Comparison of ENCODE assay signal across 8 cellular contexts in the genomic region with DNA sequence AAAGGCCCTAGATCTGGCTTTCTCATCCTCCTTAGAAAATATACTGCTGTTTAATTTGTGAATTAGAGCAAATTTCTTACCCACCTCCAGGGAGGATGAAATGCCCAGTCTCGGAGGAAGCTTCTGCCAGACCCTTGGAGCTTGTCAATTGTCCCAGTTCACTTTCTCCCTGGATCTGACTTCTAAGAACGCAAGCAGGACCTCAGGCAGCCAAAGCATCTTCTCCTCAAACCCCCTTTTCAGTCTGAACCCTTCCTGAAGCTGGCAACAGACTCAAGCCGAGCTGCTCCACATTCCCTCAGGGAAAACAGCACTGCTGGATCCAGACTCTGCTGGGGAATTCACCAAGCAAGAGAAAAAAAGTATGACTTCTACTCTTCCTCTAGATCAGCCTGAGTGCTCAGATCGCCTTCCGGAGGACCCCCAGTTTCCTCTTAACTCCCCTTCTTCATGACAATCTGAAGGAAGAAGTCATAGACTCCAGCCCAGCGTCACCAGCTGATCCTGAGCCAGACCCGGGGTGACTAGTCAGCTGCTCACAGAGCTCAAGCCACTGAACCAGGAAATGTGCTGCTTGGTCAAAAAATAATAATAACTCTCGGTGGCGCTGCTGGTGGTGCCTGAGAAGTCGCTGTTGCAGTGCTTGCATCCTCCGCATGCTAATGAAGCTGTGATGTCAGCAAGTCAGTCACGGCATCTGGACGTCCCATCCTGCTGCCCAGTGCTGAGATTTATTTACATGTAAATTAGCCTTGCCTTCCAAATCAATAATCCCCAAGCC. TPM values are rescaled to one million over a fixed set of nuclear protein-coding genes. Genes with fewer than 3 reads are reported as not detected.
DNase-seq lines count a peak whose midpoint lies in the region; ATAC-seq and TF ChIP-seq lines count a peak whose summit lies in the region.

A gene with protein sequence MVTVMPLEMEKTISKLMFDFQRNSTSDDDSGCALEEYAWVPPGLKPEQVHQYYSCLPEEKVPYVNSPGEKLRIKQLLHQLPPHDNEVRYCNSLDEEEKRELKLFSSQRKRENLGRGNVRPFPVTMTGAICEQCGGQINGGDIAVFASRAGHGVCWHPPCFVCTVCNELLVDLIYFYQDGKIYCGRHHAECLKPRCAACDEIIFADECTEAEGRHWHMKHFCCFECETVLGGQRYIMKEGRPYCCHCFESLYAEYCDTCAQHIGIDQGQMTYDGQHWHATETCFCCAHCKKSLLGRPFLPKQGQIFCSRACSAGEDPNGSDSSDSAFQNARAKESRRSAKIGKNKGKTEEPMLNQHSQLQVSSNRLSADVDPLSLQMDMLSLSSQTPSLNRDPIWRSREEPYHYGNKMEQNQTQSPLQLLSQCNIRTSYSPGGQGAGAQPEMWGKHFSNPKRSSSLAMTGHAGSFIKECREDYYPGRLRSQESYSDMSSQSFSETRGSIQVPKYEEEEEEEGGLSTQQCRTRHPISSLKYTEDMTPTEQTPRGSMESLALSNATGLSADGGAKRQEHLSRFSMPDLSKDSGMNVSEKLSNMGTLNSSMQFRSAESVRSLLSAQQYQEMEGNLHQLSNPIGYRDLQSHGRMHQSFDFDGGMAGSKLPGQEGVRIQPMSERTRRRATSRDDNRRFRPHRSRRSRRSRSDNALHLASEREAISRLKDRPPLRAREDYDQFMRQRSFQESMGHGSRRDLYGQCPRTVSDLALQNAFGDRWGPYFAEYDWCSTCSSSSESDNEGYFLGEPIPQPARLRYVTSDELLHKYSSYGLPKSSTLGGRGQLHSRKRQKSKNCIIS (minus strand): TSS at position 641 of the 781 bp plus-strand sequence. CDS start 26,539 bp downstream, outside the sequence.

- peak within 1 kb of the TSS; percentile 80 for H3K4me2 ChIP-seq in OCI-LY3 (ENCODE audit: low read length)

- intact Hi-C loops in upper lobe of right lung (cut with DNase I), result no loop called here

- CTCF ChIA-PET in HEK293 (lab: Yijun Ruan, JAX), result interaction anchor here (1.0 to 1.1 kb wide), 2 partner anchors 9 to 19 kb away, joined by 3 read pairs; no protein-coding TSS in a partner anchor

- WGBS in esophagus, 2 donors, result 12 to 22% methylated on average over 13 of the region's 13 CpGs

- H3K36me3 ChIP-seq in HEK293 (ENCODE audit: control insufficient read depth in 2 of 2, insufficient read depth in 1 of 2, low read length in 2 of 2) (no peaks in the 10 kb centered on the region), OCI-LY3 (replicated peaks; ENCODE audit: low read depth, low read length) (no peaks in the 10 kb centered on the region), esophagus (ENCODE audit: control insufficient read depth in 2 of 2, insufficient read depth in 2 of 2, low read length in 1 of 2) (no peaks in the 10 kb centered on the region), upper lobe of right lung (no peaks in the 10 kb centered on the region)

- H3K79me2 ChIP-seq in OCI-LY3 (ENCODE audit: low read length), result no peaks in the 10 kb centered on the region

- H3K4me3 ChIP-seq in HEK293 (ENCODE audit: low read depth, low read length) (no peak within 1 kb of the TSS), OCI-LY3 (ENCODE audit: low read length) (peak within 1 kb of the TSS; percentile 74), esophagus (ENCODE audit: low read depth in 1 of 2, low read length in 2 of 2) (peak within 1 kb of the TSS in 1 of 2 donors; percentile 21), upper lobe of right lung (peak within 1 kb of the TSS; percentile 12)

- TF ChIP-seq CTCF in GM10266 (IDR thresholded peaks at IDR 0.05; ENCODE audit: control insufficient read depth, insufficient read depth, low read depth, missing control alignments), result no peak
- no peak for TF ChIP-seq CTCF in HEK293 (tag by site-specific recombination; IDR thresholded peaks at IDR 0.05)
- peak; percentile 25; the same call in 1 of the 2 replicates for TF ChIP-seq CTCF in OCI-LY3 (IDR thresholded peaks at IDR 0.05; ENCODE audit: low read depth, low read length)
- TF ChIP-seq CTCF in mesothelial cell of epicardium (IDR thresholded peaks at IDR 0.05; ENCODE audit: unreplicated experiment), result no peak
- TF ChIP-seq CTCF in upper lobe of right lung (IDR thresholded peaks at IDR 0.05), result peak; percentile 28

- no peaks in the 10 kb centered on the region for H3K36me3 Mint-ChIP-seq in mesothelial cell of epicardium

- H3K9ac ChIP-seq in OCI-LY3 (ENCODE audit: low read length), result peak within 1 kb of the TSS; percentile 36

- H3K4me1 ChIP-seq in HEK293 (ENCODE audit: control insufficient read depth, insufficient read depth, low read length) (no peaks in the 10 kb centered on the region; the same call in 1 of the 2 replicates), OCI-LY3 (ENCODE audit: low read length) (peaks cover 13% of the 10 kb centered on the region; the same call in 1 of the 2 replicates), esophagus (ENCODE audit: control insufficient read depth in 2 of 2, insufficient read depth in 2 of 2, low read length in 1 of 2) (peaks cover 2 to 5% of the 10 kb centered on the region in 2 donors), upper lobe of right lung (peaks cover 24% of the 10 kb centered on the region)

- H3K27ac ChIP-seq in HEK293 (ENCODE audit: extremely low read depth, low read depth, low read length) (no peak within 1 kb of the TSS), OCI-LY3 (ENCODE audit: low read length) (no peak within 1 kb of the TSS), esophagus (ENCODE audit: low read depth in 2 of 2, low read length in 1 of 2) (peak within 1 kb of the TSS; percentile 68 to 75), upper lobe of right lung (peak within 1 kb of the TSS; percentile 61)

- H3K27me3 Mint-ChIP-seq in mesothelial cell of epicardium (ENCODE audit: low read depth), result no peaks in the 10 kb centered on the region

- H3K27ac Mint-ChIP-seq in mesothelial cell of epicardium, result peak within 1 kb of the TSS; percentile 87

- no peaks in the 10 kb centered on the region for H3K9me3 Mint-ChIP-seq in mesothelial cell of epicardium

- peaks cover 46% of the 10 kb centered on the region for H3K4me1 Mint-ChIP-seq in mesothelial cell of epicardium

- DNase-seq in GM10266 (ENCODE audit: extremely low spot score) (peak; percentile 6), mesothelial cell of epicardium (ENCODE audit: low spot score in 2 of 2, unreplicated experiment in 2 of 2) (no peak), upper lobe of right lung (no peak)

- peak; percentile 56 for ATAC-seq in upper lobe of right lung
- ATAC-seq in HG02763 (IDR thresholded peaks at IDR 0.05; ENCODE audit: unreplicated experiment), result no peak
- no peak for ATAC-seq in GM19463 (IDR thresholded peaks at IDR 0.05; ENCODE audit: unreplicated experiment)

- H2AFZ ChIP-seq in OCI-LY3 (ENCODE audit: low read depth, low read length), result peak within 1 kb of the TSS; percentile 90

- H3K9me3 ChIP-seq in HEK293 (ENCODE audit: control insufficient read depth, insufficient read depth, low read depth, low read length), result no peaks in the 10 kb centered on the region
- H3K9me3 ChIP-seq in OCI-LY3 (ENCODE audit: insufficient read depth, low read length), result no peaks in the 10 kb centered on the region
- H3K9me3 ChIP-seq in esophagus (ENCODE audit: control insufficient read depth in 2 of 2, insufficient read depth in 1 of 2, low read depth in 1 of 2, low read length in 1 of 2), result no peaks in the 10 kb centered on the region
- H3K9me3 ChIP-seq in upper lobe of right lung, result no peaks in the 10 kb centered on the region

- no peaks in the 10 kb centered on the region for H4K20me1 ChIP-seq in OCI-LY3 (ENCODE audit: insufficient read depth, low read length)

- H3K4me3 Mint-ChIP-seq in mesothelial cell of epicardium, result peak within 1 kb of the TSS; percentile 45

- POLR2A ChIA-PET in HEK293 (lab: Yijun Ruan, JAX), result interaction anchor here (0.9 kb wide), 1 partner anchor 14 kb away, joined by 3 read pairs; no protein-coding TSS in a partner anchor

- H3K27me3 ChIP-seq in OCI-LY3 (ENCODE audit: low read depth, low read length), result peaks cover 10% of the 10 kb centered on the region; the same call in 1 of the 2 replicates
- no peaks in the 10 kb centered on the region for H3K27me3 ChIP-seq in esophagus (ENCODE audit: control insufficient read depth in 1 of 2, insufficient read depth in 2 of 2, low read length in 2 of 2)
- no peaks in the 10 kb centered on the region for H3K27me3 ChIP-seq in upper lobe of right lung

TF ChIP-seq in HEK293, 187 proteins besides CTCF, POLR2A, EP300 and RAD21:
- TF ChIP-seq ZNF404 (tag by site-specific recombination; IDR thresholded peaks at IDR 0.05) (no peak), TRIM28 (IDR thresholded peaks at IDR 0.05; ENCODE audit: borderline replicate concordance, low read length) (0 out of 2 replicates have a peak, but pooled peaks have one; percentile 31)

RNA-seq across cellular contexts. Expression of the gene that starts here (rescaled TPM):
- polyA plus RNA-seq in esophagus, result 1 to 10 TPM; 1.3 to 2.7 TPM
- total RNA-seq in mesothelial cell of epicardium (41.3 to 46.2 TPM (median 43.2 TPM) in 3 replicates), upper lobe of right lung (37.2 TPM)

Comparison
In these comparisons a context has a peak if more than half of its experiments do, and no peak if none do; other contexts are left out.
1. CTCF ChIP-seq: peak in OCI-LY3 (single experiment) and upper lobe of right lung (single experiment); none in GM10266 (single experiment), HEK293 (single experiment) and mesothelial cell of epicardium (single experiment).
2. H3K27ac ChIP-seq: peak in esophagus (2 of 2) and upper lobe of right lung (single experiment); none in HEK293 (single experiment) and OCI-LY3 (single experiment).